9 cellular contexts compared by ENCODE assay signal in the genomic region with DNA sequence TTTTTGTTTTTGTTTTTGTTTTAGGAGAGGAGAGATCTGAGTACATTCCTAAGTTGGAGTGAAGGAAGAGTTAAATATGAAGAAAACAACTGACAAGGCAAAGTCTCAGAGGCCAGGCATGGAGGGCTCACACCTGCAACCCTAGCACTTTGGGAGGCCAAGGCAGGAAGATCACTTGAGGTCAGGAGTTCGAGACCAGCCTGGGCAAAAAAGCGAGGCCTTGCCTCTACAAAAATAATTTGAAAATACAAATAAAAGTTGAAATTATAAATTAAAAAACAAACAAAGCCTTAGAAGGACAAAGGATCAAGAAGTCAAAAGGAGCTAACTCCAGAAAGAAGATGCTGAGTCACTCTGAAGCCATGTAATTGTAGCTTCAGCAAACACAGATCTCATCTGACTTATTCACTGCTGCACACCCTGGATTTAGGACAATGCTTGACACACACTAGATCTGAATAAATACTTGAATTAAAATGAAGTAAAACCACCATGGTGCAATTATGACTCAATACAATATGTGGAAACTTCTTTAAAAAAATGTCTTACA. TPM values are rescaled to one million over a fixed set of nuclear protein-coding genes. Genes with fewer than 3 reads are reported as not detected.
DNase-seq lines count a peak whose midpoint lies in the region; ATAC-seq, FAIRE-seq and TF ChIP-seq lines count a peak whose summit lies in the region.
"Had no signal": no experiment of that assay in that cellular context is flagged by ENCODE, and none has a peak within 500 bp of the region (broad histone marks: within the 10 kb centered on the region; RNA-seq: fewer than 3 reads in every experiment).

No MANE protein-coding gene starts in this region.

- dilution Hi-C loops in endothelial cell of umbilical vein (cut with MboI; ENCODE audit: extremely low pct_ligation_motif_present, low sequenced_read_pairs): no loop called here

- intact Hi-C loops in endothelial cell of umbilical vein (cut with micrococcal nuclease) (loop anchor here (5.0 to 10.0 kb wide), 2 partner anchors 143 to 315 kb away; no protein-coding TSS in a partner anchor), sciatic nerve (cut with DNase I) (loop anchor here (10.0 kb wide), 1 partner anchor 245 kb away; no protein-coding TSS in a partner anchor), spleen (cut with DNase I; ENCODE audit: low total_unique reads) (no loop called here)

- peaks cover 10% of the 10 kb centered on the region for H3K4me1 ChIP-seq in endothelial cell of umbilical vein (ENCODE audit: control insufficient read depth, extremely low read depth, insufficient read depth, low read length)
- H3K4me1 ChIP-seq in spleen: peaks cover 0 to 15% (median 9%) of the 10 kb centered on the region in 6 donors

- H3K9me3 ChIP-seq in endothelial cell of umbilical vein (replicated peaks; ENCODE audit: control insufficient read depth, insufficient read depth, low read length) (no peaks in the 10 kb centered on the region), spleen (no peaks in the 10 kb centered on the region)

- TF ChIP-seq POLR2A in endothelial cell of umbilical vein (IDR thresholded peaks at IDR 0.05; ENCODE audit: low read depth, low read length): no peak
- TF ChIP-seq POLR2A in spleen (IDR thresholded peaks at IDR 0.05): no peak

- no peak for TF ChIP-seq CTCF in endothelial cell of umbilical vein (IDR thresholded peaks at IDR 0.05; ENCODE audit: extremely low read depth in 1 of 2, insufficient read depth in 1 of 2, low read depth in 1 of 2, low read length in 2 of 2)
- no peak for TF ChIP-seq CTCF in spleen (IDR thresholded peaks at IDR 0.05 in 8 of 11, conservative IDR thresholded peaks at IDR 0.05 in 3 of 11)

- DNase-seq in GM03348 (ENCODE audit: low spot score): peak; percentile 88
- peak; percentile 73 for DNase-seq in NCI-H460 (ENCODE audit: extremely low read depth, low read depth)
- peak; percentile 38 for DNase-seq in endothelial cell of umbilical vein (ENCODE audit: low read depth, low spot score)
- DNase-seq in sciatic nerve (ENCODE audit: low spot score): no peak
- DNase-seq in spleen: no peak
- no peak for DNase-seq in effector CD4-positive, alpha-beta T cell

- ATAC-seq in sciatic nerve (peak; percentile 75), HG02973 (IDR thresholded peaks at IDR 0.05; ENCODE audit: unreplicated experiment) (no peak), GM18502 (IDR thresholded peaks at IDR 0.05; ENCODE audit: poor library complexity, unreplicated experiment) (no peak)

- no TSS peak for BruUV-seq in endothelial cell of umbilical vein (replicated peaks; lab: Mats Ljungman, UMichigan)

- POLR2A ChIA-PET in endothelial cell of umbilical vein (lab: Charles Lee): no interaction called here

- no peaks in the 10 kb centered on the region for H3K9me1 ChIP-seq in endothelial cell of umbilical vein (replicated peaks; ENCODE audit: control insufficient read depth, extremely low read depth, insufficient read depth, low read length)

- no peak overlapping the region for H3K9ac ChIP-seq in endothelial cell of umbilical vein (replicated peaks; ENCODE audit: extremely low read depth, insufficient read depth, low read length)

- no peak overlapping the region for H2AFZ ChIP-seq in endothelial cell of umbilical vein (ENCODE audit: low read depth, low read length)

- WGBS in spleen, 5 donors: 79 to 92% (median 90%) methylated on average over 2 of the region's 2 CpGs

- H3K4me2 ChIP-seq in endothelial cell of umbilical vein (ENCODE audit: insufficient read depth, low read length): no peak overlapping the region

- no peaks in the 10 kb centered on the region for H3K79me2 ChIP-seq in endothelial cell of umbilical vein (ENCODE audit: control insufficient read depth, insufficient read depth, low read length)

- peak; percentile 78 for FAIRE-seq in endothelial cell of umbilical vein (lab: Jason Lieb, UNC)
- FAIRE-seq: colon had no signal

- H3K27me3 ChIP-seq in endothelial cell of umbilical vein (ENCODE audit: control insufficient read depth in 2 of 2, insufficient read depth in 2 of 2, low read length in 2 of 2) (no peaks in the 10 kb centered on the region), spleen (replicated peaks in 1 of 7) (no peaks in the 10 kb centered on the region)

- H3K36me3 ChIP-seq in endothelial cell of umbilical vein (ENCODE audit: control insufficient read depth in 2 of 2, extremely low read depth in 1 of 2, insufficient read depth in 2 of 2, low read length in 2 of 2) (peaks cover 0 to 2% of the 10 kb centered on the region in 2 experiments), spleen (peaks cover 0 to 91% (median 51%) of the 10 kb centered on the region in 6 donors)

- H3K4me3 ChIP-seq in endothelial cell of umbilical vein (replicated peaks in 1 of 3; ENCODE audit: insufficient read depth in 1 of 3, low read depth in 1 of 3, low read length in 3 of 3) (no peak overlapping the region), spleen (no peak overlapping the region)

- peak overlapping the region; percentile 72 for H3K27ac ChIP-seq in endothelial cell of umbilical vein (ENCODE audit: insufficient read depth, low read depth, low read length)
- H3K27ac ChIP-seq in spleen: peak overlapping the region in 1 of 8 donors; percentile 32

- no peaks in the 10 kb centered on the region for H4K20me1 ChIP-seq in endothelial cell of umbilical vein (replicated peaks; ENCODE audit: control insufficient read depth, extremely low read depth, insufficient read depth, low read length)

- CTCF ChIA-PET in endothelial cell of umbilical vein (lab: Charles Lee): interaction anchor here (0.9 to 2.5 kb wide), 7 partner anchors 9 to 174 kb away, joined by 3 to 8 read pairs (median 3); partner anchors contain the start of gene CEP20

TF ChIP-seq in endothelial cell of umbilical vein, 7 proteins besides CTCF, POLR2A, EP300 and RAD21:
- TF ChIP-seq FOS (IDR thresholded peaks at IDR 0.05; ENCODE audit: borderline replicate concordance, insufficient read depth, low read length) (peak; percentile 14), GATA2 (IDR thresholded peaks at IDR 0.05; ENCODE audit: insufficient read depth, insufficient read length, low read depth, low read length) (no peak)

RNA-seq across cellular contexts. Expression of gene CEP20, which starts 9.1 kb away (rescaled TPM):
- total RNA-seq in NCI-H460 (2014; rRNA removed; shearing (Covaris generic)): 166 and 179 TPM in 2 replicates
- polyA plus RNA-seq in NCI-H460 (2014; cell fraction: nucleus; rRNA removed): 69.6 and 137 TPM in 2 replicates
- total RNA-seq in endothelial cell of umbilical vein: 28.0 and 30.5 TPM in 2 replicates
- 7.7 and 9.5 TPM in 2 replicates for polyA plus RNA-seq in endothelial cell of umbilical vein
- polyA plus RNA-seq in endothelial cell of umbilical vein (2011; cell fraction: cytosol; rRNA removed): 15.7 and 17.2 TPM in 2 replicates
- polyA plus RNA-seq in endothelial cell of umbilical vein (2011; cell fraction: nucleus; rRNA removed): 5.8 and 8.5 TPM in 2 replicates
- 18.9 and 40.7 TPM in 2 replicates for polyA plus RNA-seq in endothelial cell of umbilical vein (2012)
- 9.1 and 17.9 TPM in 2 replicates for polyA minus RNA-seq in endothelial cell of umbilical vein
- polyA minus RNA-seq in endothelial cell of umbilical vein (2011; cell fraction: cytosol; rRNA and poly(A)+ RNA removed): 11.4 TPM
- polyA minus RNA-seq in endothelial cell of umbilical vein (2011; cell fraction: nucleus; rRNA and poly(A)+ RNA removed): 3.4 and 3.9 TPM in 2 replicates
- 37.6 TPM for total RNA-seq in sciatic nerve
- 10 to 100 TPM; 23.6 to 29.2 (median 27.1) TPM for total RNA-seq in spleen
- polyA plus RNA-seq in spleen: 10 to 100 TPM; 14.7 to 24.7 (median 19.9) TPM

RNA-seq across cellular contexts. Expression of gene MYH11, which starts 22.5 kb away (rescaled TPM):
- total RNA-seq in NCI-H460 (2014; rRNA removed; shearing (Covaris generic)): 0.02 TPM in 1 of 2 replicates, not detected in the other
- not detected in 2 replicates for polyA plus RNA-seq in NCI-H460 (2014; cell fraction: nucleus; rRNA removed)
- total RNA-seq in endothelial cell of umbilical vein: not detected in 2 replicates
- polyA plus RNA-seq in endothelial cell of umbilical vein: not detected in 2 replicates
- polyA plus RNA-seq in endothelial cell of umbilical vein (2011; cell fraction: cytosol; rRNA removed): not detected in 2 replicates
- polyA plus RNA-seq in endothelial cell of umbilical vein (2011; cell fraction: nucleus; rRNA removed): 0.03 TPM in 1 of 2 replicates, not detected in the other
- polyA plus RNA-seq in endothelial cell of umbilical vein (2012): 0.08 and 0.12 TPM in 2 replicates
- 0.15 TPM in 1 of 2 replicates, not detected in the other for polyA minus RNA-seq in endothelial cell of umbilical vein
- not detected for polyA minus RNA-seq in endothelial cell of umbilical vein (2011; cell fraction: cytosol; rRNA and poly(A)+ RNA removed)
- polyA minus RNA-seq in endothelial cell of umbilical vein (2011; cell fraction: nucleus; rRNA and poly(A)+ RNA removed): not detected in 2 replicates
- 53.9 TPM for total RNA-seq in sciatic nerve
- total RNA-seq in spleen: 100 to 1,000 TPM in 6 of 7 donors, 10 to 100 TPM in 1; 59.0 to 135 (median 114) TPM
- 10 to 100 TPM in 2 of 3 donors, 1 to 10 TPM in 1; 9.6 to 29.9 (median 23.3) TPM for polyA plus RNA-seq in spleen

Comparison
In these comparisons a context has a peak if more than half of its experiments do, and no peak if none do; other contexts are left out.
1. DNase-seq: peak in GM03348 (single experiment), NCI-H460 (single experiment) and endothelial cell of umbilical vein (single experiment); none in sciatic nerve (single experiment), spleen (single experiment) and effector CD4-positive, alpha-beta T cell (single experiment).
2. RNA of gene MYH11, which starts 22.5 kb away (total RNA-seq): 59.0 to 135 TPM in spleen and 53.9 TPM in sciatic nerve (single experiment); 0.02 TPM in NCI-H460 and not detected in endothelial cell of umbilical vein; every median in the first group is over 10 times any median in the second.